ENCODE assay signal across 26 cellular contexts in the genomic region with DNA sequence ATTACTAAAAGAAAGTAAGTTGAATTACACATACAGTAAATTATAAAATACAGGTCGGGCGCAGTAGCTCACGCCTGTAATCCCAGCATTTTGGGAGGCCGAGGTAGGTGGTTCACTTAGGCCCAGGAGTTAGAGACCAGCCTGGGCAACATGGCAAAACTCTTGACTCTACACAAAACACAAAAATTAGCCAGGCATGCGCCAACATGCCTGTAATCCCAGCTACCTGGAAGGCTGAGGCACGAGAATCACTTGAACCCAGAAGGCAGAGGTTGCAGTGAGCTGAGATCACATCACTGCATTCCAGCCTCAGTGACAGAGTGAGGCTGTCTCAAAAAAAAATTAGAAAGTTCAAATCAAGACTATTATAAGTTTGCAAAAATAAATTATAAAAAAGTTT.
"Had no signal": no experiment of that assay in that cellular context is flagged by ENCODE, and none has a peak within 500 bp of the region (broad histone marks: within the 10 kb centered on the region; RNA-seq: fewer than 3 reads in every experiment).

No MANE protein-coding gene starts in this region.

- H3K9me3 ChIP-seq: lower lobe of right lung, mucosa of descending colon, neutrophil, pancreas, right lobe of liver, suprapubic skin, transverse colon, vagina had no signal

- H3K27ac ChIP-seq: lower lobe of right lung, neutrophil, pancreas, right lobe of liver, suprapubic skin, transverse colon, vagina had no signal

- ATAC-seq: effector memory CD8-positive, alpha-beta T cell; esophagus mucosa; left ventricle myocardium superior; lower lobe of right lung; mucosa of descending colon; natural killer cell treated with Interleukin-12 subunit alpha and Interleukin-12 subunit beta and Interleukin-15 and Interleukin-18, amount 100 ng/mL, for 72 hours; pancreas; right lobe of liver; stimulated activated naive CD8-positive, alpha-beta T cell treated with anti-CD3 and anti-CD28 coated beads, Interleukin-15, amount 100 ng/mL, for 72 hours had no signal

- H3K4me3 ChIP-seq: lower lobe of right lung, mucosa of descending colon, pancreas, right lobe of liver, suprapubic skin, transverse colon, vagina had no signal

- DNase-seq: cortex of kidney; effector memory CD8-positive, alpha-beta T cell; foreskin melanocyte; hypothalamus; immature natural killer cell; islet precursor cell; left ventricle myocardium superior; lower lobe of right lung; mucosa of descending colon; naive B cell; pancreas; retina; right lobe of liver; small intestine; stimulated activated CD4-positive, alpha-beta T cell treated with anti-CD3 and anti-CD28 coated beads, Interleukin-12 subunit alpha, Interleukin-12 subunit beta, amount 100 ng/mL, for 4 hours; stimulated activated CD4-positive, alpha-beta T cell treated with anti-CD3 and anti-CD28 coated beads, Interleukin-1b, Interleukin-23, amount 100 ng/mL, for 48 hours; stimulated activated CD4-positive, alpha-beta T cell treated with anti-CD3 and anti-CD28 coated beads, Interleukin-4, amount 100 ng/mL, for 1 hour; stimulated activated CD8-positive, alpha-beta memory T cell treated with anti-CD3 and anti-CD28 coated beads, Interleukin-4, amount 100 ng/mL, for 48 hours; stimulated activated naive CD4-positive, alpha-beta T cell; stimulated activated naive CD8-positive, alpha-beta T cell treated with anti-CD3 and anti-CD28 coated beads, Interleukin-15, amount 100 ng/mL, for 72 hours; transverse colon had no signal

- H3K4me1 ChIP-seq: lower lobe of right lung, pancreas, right lobe of liver, suprapubic skin, transverse colon, vagina had no signal

- H3K27me3 ChIP-seq: neutrophil, pancreas, right lobe of liver, suprapubic skin, transverse colon, vagina had no signal
